Comparison of ENCODE assay signal across 10 cellular contexts in genomic region chr2:207283356-207283755, GRCh38.
DNase-seq lines count a peak whose midpoint lies in the region; ATAC-seq, FAIRE-seq and TF ChIP-seq lines count a peak whose summit lies in the region.
"Had no signal": no experiment of that assay in that cellular context is flagged by ENCODE, and none has a peak within 500 bp of the region (broad histone marks: within the 10 kb centered on the region; RNA-seq: fewer than 3 reads in every experiment).

No MANE protein-coding gene starts in this region.

- H3K4me3 Mint-ChIP-seq in activated CD8-positive, alpha-beta memory T cell treated with anti-CD3 and anti-CD28 coated beads, Interleukin-2, amount 10 ng/mL, durations not matched to agents 7 days and 5 days = peak overlapping the region; percentile 29

- H3K36me3 Mint-ChIP-seq in activated CD8-positive, alpha-beta memory T cell treated with anti-CD3 and anti-CD28 coated beads, Interleukin-2, amount 10 ng/mL, durations not matched to agents 7 days and 5 days = no peaks in the 10 kb centered on the region

- H3K27ac Mint-ChIP-seq in activated CD8-positive, alpha-beta memory T cell treated with anti-CD3 and anti-CD28 coated beads, Interleukin-2, amount 10 ng/mL, durations not matched to agents 7 days and 5 days = peak overlapping the region; percentile 5

- DNase-seq in activated CD8-positive, alpha-beta memory T cell treated with anti-CD3 and anti-CD28 coated beads, Interleukin-2, amount 10 ng/mL, durations not matched to agents 7 days and 5 days = no peak
- no peak for DNase-seq in activated CD8-positive, alpha-beta memory T cell treated with anti-CD3 and anti-CD28 coated beads for 24 hours
- DNase-seq in NCI-H2227 treated with DMSO at 0.1 percent for 48 hours (lab: John Stamatoyannopoulos, UW) = peak; percentile 20
- peak; percentile 10 for DNase-seq in fibroblast of peridontal ligament (ENCODE audit: extremely low read depth)
- peak; percentile 31 for DNase-seq in stimulated activated naive CD8-positive, alpha-beta T cell treated with anti-CD3 and anti-CD28 coated beads, Interleukin-15, Interleukin-2, amounts not matched to agents 100 U/mL and 50 U/mL, for 24 hours
- no peak for DNase-seq in D721Med (ENCODE audit: insufficient read length, low spot score)

- ATAC-seq in activated CD8-positive, alpha-beta memory T cell treated with anti-CD3 and anti-CD28 coated beads, Interleukin-2, amount 10 ng/mL, durations not matched to agents 7 days and 5 days = peak; percentile 45
- ATAC-seq in stimulated activated naive CD8-positive, alpha-beta T cell treated with anti-CD3 and anti-CD28 coated beads, Interleukin-15, Interleukin-2, amounts not matched to agents 100 U/mL and 50 U/mL, for 24 hours = peak; percentile 67
- ATAC-seq in HG02610 (IDR thresholded peaks at IDR 0.05; ENCODE audit: unreplicated experiment) (no peak), GM19324 (IDR thresholded peaks at IDR 0.05; ENCODE audit: low FRiP score, unreplicated experiment) (no peak)
- ATAC-seq: Panc1 had no signal

- H3K27me3 Mint-ChIP-seq in activated CD8-positive, alpha-beta memory T cell treated with anti-CD3 and anti-CD28 coated beads, Interleukin-2, amount 10 ng/mL, durations not matched to agents 7 days and 5 days = peaks cover 3% of the 10 kb centered on the region

- no peak for TF ChIP-seq CTCF in D721Med (IDR thresholded peaks at IDR 0.05; ENCODE audit: insufficient read depth, missing control alignments)

- H3K9me3 Mint-ChIP-seq in activated CD8-positive, alpha-beta memory T cell treated with anti-CD3 and anti-CD28 coated beads, Interleukin-2, amount 10 ng/mL, durations not matched to agents 7 days and 5 days (ENCODE audit: low read depth) = no peaks in the 10 kb centered on the region

- no peak for FAIRE-seq in D721Med (lab: Jason Lieb, UNC)
- FAIRE-seq: endometrium had no signal

- CTCF ChIA-PET in activated CD8-positive, alpha-beta memory T cell treated with anti-CD3 and anti-CD28 coated beads, Interleukin-2, amount 10 ng/mL, durations not matched to agents 7 days and 5 days (lab: Charles Lee) = interaction anchor here (1.1 to 1.8 kb wide), 3 partner anchors 7 to 190 kb away, joined by 3 to 4 read pairs (median 4); no protein-coding TSS in a partner anchor

- H3K4me1 Mint-ChIP-seq in activated CD8-positive, alpha-beta memory T cell treated with anti-CD3 and anti-CD28 coated beads, Interleukin-2, amount 10 ng/mL, durations not matched to agents 7 days and 5 days = peaks cover 27% of the 10 kb centered on the region

Comparison
In these comparisons a context has a peak if more than half of its experiments do, and no peak if none do; other contexts are left out.
1. ATAC-seq: peak in activated CD8-positive, alpha-beta memory T cell treated with anti-CD3 and anti-CD28 coated beads, Interleukin-2, amount 10 ng/mL, durations not matched to agents 7 days and 5 days (single experiment) and stimulated activated naive CD8-positive, alpha-beta T cell treated with anti-CD3 and anti-CD28 coated beads, Interleukin-15, Interleukin-2, amounts not matched to agents 100 U/mL and 50 U/mL, for 24 hours (single experiment); none in HG02610 (single experiment) and GM19324 (single experiment).
2. DNase-seq: peak in NCI-H2227 treated with DMSO at 0.1 percent for 48 hours (single experiment), fibroblast of peridontal ligament (single experiment) and stimulated activated naive CD8-positive, alpha-beta T cell treated with anti-CD3 and anti-CD28 coated beads, Interleukin-15, Interleukin-2, amounts not matched to agents 100 U/mL and 50 U/mL, for 24 hours (single experiment); none in activated CD8-positive, alpha-beta memory T cell treated with anti-CD3 and anti-CD28 coated beads, Interleukin-2, amount 10 ng/mL, durations not matched to agents 7 days and 5 days (single experiment), activated CD8-positive, alpha-beta memory T cell treated with anti-CD3 and anti-CD28 coated beads for 24 hours (single experiment) and D721Med (single experiment).